Comparison of ENCODE assay signal across 8 cellular contexts in genomic region chr13:31742102-31742695, GRCh38. TPM values are rescaled to one million over a fixed set of nuclear protein-coding genes. Genes with fewer than 3 reads are reported as not detected.
DNase-seq lines count a peak whose midpoint lies in the region; ATAC-seq and TF ChIP-seq lines count a peak whose summit lies in the region.

No MANE protein-coding gene starts in this region.

- H3K36me3 Mint-ChIP-seq in glutamatergic neuron (ENCODE audit: unreplicated experiment) = no peaks in the 10 kb centered on the region

- TF ChIP-seq CTCF in RWPE1 (conservative IDR thresholded peaks at IDR 0.05; ENCODE audit: low read depth) (peak; percentile 97), glutamatergic neuron (IDR thresholded peaks at IDR 0.05; ENCODE audit: partially characterized antibody, unreplicated experiment) (peak; percentile 100)

- H3K4me1 Mint-ChIP-seq in glutamatergic neuron (ENCODE audit: low read depth, unreplicated experiment) = peaks cover 2% of the 10 kb centered on the region

- no peaks in the 10 kb centered on the region for H3K9me3 Mint-ChIP-seq in glutamatergic neuron (ENCODE audit: unreplicated experiment)

- no peak overlapping the region for H3K27ac Mint-ChIP-seq in glutamatergic neuron (ENCODE audit: unreplicated experiment)

- POLR2A ChIA-PET in RWPE1 (lab: Yijun Ruan, JAX; ENCODE audit: low non-redundant PET) = no interaction called here

- H3K27me3 Mint-ChIP-seq in glutamatergic neuron (ENCODE audit: unreplicated experiment) = no peaks in the 10 kb centered on the region

- H3K4me3 Mint-ChIP-seq in glutamatergic neuron (ENCODE audit: unreplicated experiment) = no peak overlapping the region

- intact Hi-C loops in posterior cingulate gyrus (cut with DNase I) = loop anchor here (5.0 to 10.0 kb wide), 3 partner anchors 310 to 557 kb away; no protein-coding TSS in a partner anchor

- ATAC-seq in GM21360 (IDR thresholded peaks at IDR 0.05; ENCODE audit: unreplicated experiment) = peak; percentile 83

- no peak overlapping the region for H3K27ac ChIP-seq in RWPE1

- CTCF ChIA-PET in RWPE1 (lab: Yijun Ruan, JAX) = interaction anchor here (1.0 kb wide), 1 partner anchor 205 kb away, joined by 4 read pairs; no protein-coding TSS in a partner anchor

- DNase-seq in DMS53 (lab: John Stamatoyannopoulos, UW) (peak; percentile 73), HuH-7 (ENCODE audit: low spot score) (peak; percentile 22), RWPE1 (ENCODE audit: low spot score) (peak; percentile 60), glutamatergic neuron (peak; percentile 73), posterior cingulate gyrus (peak in 9 of 10 donors; percentile 28 to 93 (median 65)), ureter (ENCODE audit: low spot score) (peak; percentile 80)
- peak in 3 of 4 experiments; percentile 4 to 43 (median 27) for DNase-seq in activated naive CD4-positive, alpha-beta T cell (lab: John Stamatoyannopoulos, UW)

RNA-seq across cellular contexts. Expression of gene RXFP2, which starts 2.9 kb away (rescaled TPM):
- total RNA-seq in glutamatergic neuron (ENCODE audit: unreplicated experiment) (not detected), ureter (not detected)

Comparison
In these comparisons a context has a peak if more than half of its experiments do, and no peak if none do; other contexts are left out.
1. DNase-seq: peak in every context shown above with its lines; median percentile 80 in ureter; 73 in DMS53; 73 in glutamatergic neuron; 65 in posterior cingulate gyrus; 60 in RWPE1; 27 in activated naive CD4-positive, alpha-beta T cell; 22 in HuH-7.